1 cellular context compared by ENCODE assay signal in genomic region chr3:40116478-40117162, GRCh38.
TF ChIP-seq lines count a peak whose summit lies in the region.

No MANE protein-coding gene starts in this region.

TF ChIP-seq in SK-N-SH, 30 proteins besides CTCF, POLR2A, EP300 and RAD21 (continued from another document):
- TF ChIP-seq, protein P1, sequence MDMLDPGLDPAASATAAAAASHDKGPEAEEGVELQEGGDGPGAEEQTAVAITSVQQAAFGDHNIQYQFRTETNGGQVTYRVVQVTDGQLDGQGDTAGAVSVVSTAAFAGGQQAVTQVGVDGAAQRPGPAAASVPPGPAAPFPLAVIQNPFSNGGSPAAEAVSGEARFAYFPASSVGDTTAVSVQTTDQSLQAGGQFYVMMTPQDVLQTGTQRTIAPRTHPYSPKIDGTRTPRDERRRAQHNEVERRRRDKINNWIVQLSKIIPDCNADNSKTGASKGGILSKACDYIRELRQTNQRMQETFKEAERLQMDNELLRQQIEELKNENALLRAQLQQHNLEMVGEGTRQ (IDR thresholded peaks at IDR 0.05; ENCODE audit: borderline replicate concordance, low read depth, low read length), result no peak
- no peak for TF ChIP-seq POLR2AphosphoS5 (IDR thresholded peaks at IDR 0.05; ENCODE audit: low read depth, low read length)
- TF ChIP-seq, protein P2, sequence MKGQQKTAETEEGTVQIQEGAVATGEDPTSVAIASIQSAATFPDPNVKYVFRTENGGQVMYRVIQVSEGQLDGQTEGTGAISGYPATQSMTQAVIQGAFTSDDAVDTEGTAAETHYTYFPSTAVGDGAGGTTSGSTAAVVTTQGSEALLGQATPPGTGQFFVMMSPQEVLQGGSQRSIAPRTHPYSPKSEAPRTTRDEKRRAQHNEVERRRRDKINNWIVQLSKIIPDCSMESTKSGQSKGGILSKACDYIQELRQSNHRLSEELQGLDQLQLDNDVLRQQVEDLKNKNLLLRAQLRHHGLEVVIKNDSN (IDR thresholded peaks at IDR 0.05; ENCODE audit: borderline replicate concordance, low read depth), result no peak
- no peak for TF ChIP-seq TEAD4 (IDR thresholded peaks at IDR 0.05; ENCODE audit: borderline replicate concordance, insufficient read depth)
- no peak for TF ChIP-seq RCOR1 (IDR thresholded peaks at IDR 0.05; ENCODE audit: low read length)
- no peak for TF ChIP-seq CHD2 (IDR thresholded peaks at IDR 0.05; ENCODE audit: low read length, partially characterized antibody)
- TF ChIP-seq REST (IDR thresholded peaks at IDR 0.05; ENCODE audit: low read depth, low read length), result no peak
- no peak for TF ChIP-seq EZH2phosphoT487 (IDR thresholded peaks at IDR 0.05; ENCODE audit: borderline replicate concordance, low read depth)
- TF ChIP-seq GABPA (IDR thresholded peaks at IDR 0.05; ENCODE audit: low read depth), result no peak
- no peak for TF ChIP-seq FOXM1 (IDR thresholded peaks at IDR 0.05; ENCODE audit: low read depth)
- no peak for TF ChIP-seq RFX5 (IDR thresholded peaks at IDR 0.05; ENCODE audit: low read length)
- TF ChIP-seq SIN3A (IDR thresholded peaks at IDR 0.05; ENCODE audit: borderline replicate concordance, low read depth, low read length), result no peak
- TF ChIP-seq NFIC (IDR thresholded peaks at IDR 0.05; ENCODE audit: borderline replicate concordance), result 0 out of 2 replicates have a peak, but pooled peaks have one; percentile 4
- TF ChIP-seq, protein P3, sequence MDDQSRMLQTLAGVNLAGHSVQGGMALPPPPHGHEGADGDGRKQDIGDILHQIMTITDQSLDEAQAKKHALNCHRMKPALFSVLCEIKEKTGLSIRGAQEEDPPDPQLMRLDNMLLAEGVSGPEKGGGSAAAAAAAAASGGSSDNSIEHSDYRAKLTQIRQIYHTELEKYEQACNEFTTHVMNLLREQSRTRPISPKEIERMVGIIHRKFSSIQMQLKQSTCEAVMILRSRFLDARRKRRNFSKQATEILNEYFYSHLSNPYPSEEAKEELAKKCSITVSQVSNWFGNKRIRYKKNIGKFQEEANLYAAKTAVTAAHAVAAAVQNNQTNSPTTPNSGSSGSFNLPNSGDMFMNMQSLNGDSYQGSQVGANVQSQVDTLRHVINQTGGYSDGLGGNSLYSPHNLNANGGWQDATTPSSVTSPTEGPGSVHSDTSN (IDR thresholded peaks at IDR 0.05), result 0 out of 2 replicates have a peak, but pooled peaks have one; percentile 11
- TF ChIP-seq YY1 (IDR thresholded peaks at IDR 0.05; ENCODE audit: low read depth), result no peak
- TF ChIP-seq, protein P4, sequence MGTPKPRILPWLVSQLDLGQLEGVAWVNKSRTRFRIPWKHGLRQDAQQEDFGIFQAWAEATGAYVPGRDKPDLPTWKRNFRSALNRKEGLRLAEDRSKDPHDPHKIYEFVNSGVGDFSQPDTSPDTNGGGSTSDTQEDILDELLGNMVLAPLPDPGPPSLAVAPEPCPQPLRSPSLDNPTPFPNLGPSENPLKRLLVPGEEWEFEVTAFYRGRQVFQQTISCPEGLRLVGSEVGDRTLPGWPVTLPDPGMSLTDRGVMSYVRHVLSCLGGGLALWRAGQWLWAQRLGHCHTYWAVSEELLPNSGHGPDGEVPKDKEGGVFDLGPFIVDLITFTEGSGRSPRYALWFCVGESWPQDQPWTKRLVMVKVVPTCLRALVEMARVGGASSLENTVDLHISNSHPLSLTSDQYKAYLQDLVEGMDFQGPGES (IDR thresholded peaks at IDR 0.05; ENCODE audit: low read depth, low read length), result no peak
- TF ChIP-seq TCF12 (IDR thresholded peaks at IDR 0.05), result no peak
- 0 out of 2 replicates have a peak, but pooled peaks have one; percentile 21 for TF ChIP-seq MAX (IDR thresholded peaks at IDR 0.05; ENCODE audit: low read depth)
- no peak for TF ChIP-seq RXRA (IDR thresholded peaks at IDR 0.05; ENCODE audit: borderline replicate concordance, low read depth)
- no peak for TF ChIP-seq TAF1 (IDR thresholded peaks at IDR 0.05; ENCODE audit: borderline replicate concordance, low read depth, low read length)
- no peak for TF ChIP-seq FOXJ3 (CRISPR knock-in tag; IDR thresholded peaks at IDR 0.05)
- no peak for TF ChIP-seq SMC3 (IDR thresholded peaks at IDR 0.05; ENCODE audit: low read depth, low read length)
